8 cellular contexts compared by ENCODE assay signal in genomic region chr1:116556289-116557006, GRCh38. TPM values are rescaled to one million over a fixed set of nuclear protein-coding genes. Genes with fewer than 3 reads are reported as not detected.
DNase-seq lines count a peak whose midpoint lies in the region; ATAC-seq and TF ChIP-seq lines count a peak whose summit lies in the region.

No MANE protein-coding gene starts in this region.

- H2AFZ ChIP-seq in KMS-11 (ENCODE audit: low read depth), result no peak overlapping the region

- H3K4ac ChIP-seq in mesendoderm (ENCODE audit: low read depth, low read length), result no peak overlapping the region

- H3K79me2 ChIP-seq in KMS-11 (ENCODE audit: insufficient read depth, low read depth), result peaks cover 43% of the 10 kb centered on the region
- no peaks in the 10 kb centered on the region for H3K79me2 ChIP-seq in mesendoderm (ENCODE audit: control insufficient read depth, insufficient read depth, low read length)

- no peak overlapping the region for H3K56ac ChIP-seq in mesendoderm (ENCODE audit: low read length)

- H2BK5ac ChIP-seq in mesendoderm (ENCODE audit: low read length), result no peak overlapping the region

- no peak overlapping the region for H2BK120ac ChIP-seq in mesendoderm (ENCODE audit: low read depth, low read length)

- H3K27me3 ChIP-seq in KMS-11 (ENCODE audit: insufficient read depth, low read depth) (no peaks in the 10 kb centered on the region), gastroesophageal sphincter (no peaks in the 10 kb centered on the region), mesendoderm (ENCODE audit: insufficient read depth, low read length, poor library complexity) (no peaks in the 10 kb centered on the region)

- no peak overlapping the region for H4K5ac ChIP-seq in mesendoderm (ENCODE audit: low read length)

- TF ChIP-seq EP300 in gastroesophageal sphincter (IDR thresholded peaks at IDR 0.05), result no peak

- H3K9me3 ChIP-seq in gastroesophageal sphincter, result no peaks in the 10 kb centered on the region

- H3K36me3 ChIP-seq in KMS-11 (ENCODE audit: insufficient read depth) (no peaks in the 10 kb centered on the region), gastroesophageal sphincter (no peaks in the 10 kb centered on the region), mesendoderm (ENCODE audit: control insufficient read depth, insufficient read depth, low read length) (no peaks in the 10 kb centered on the region)

- peaks cover 1% of the 10 kb centered on the region for H3K79me1 ChIP-seq in mesendoderm (ENCODE audit: low read length)

- H3K18ac ChIP-seq in mesendoderm (ENCODE audit: low read length), result no peak overlapping the region

- in situ Hi-C loops in Caki2 (cut with HindIII; ENCODE audit: low pct_unique_long_range_greater_than_20kb, low sequenced_read_pairs), result no loop called here

- H3K4me1 ChIP-seq in KMS-11 (ENCODE audit: low read depth, poor library complexity, severe bottlenecking), result peaks cover 74% of the 10 kb centered on the region
- peaks cover 0 to 21% (median 0%) of the 10 kb centered on the region in 3 donors for H3K4me1 ChIP-seq in gastroesophageal sphincter
- no peaks in the 10 kb centered on the region for H3K4me1 ChIP-seq in mesendoderm (ENCODE audit: control insufficient read depth, low read depth, low read length)

- peak overlapping the region; percentile 11; the same call in 1 of the 2 replicates for H3K9ac ChIP-seq in KMS-11
- no peak overlapping the region for H3K9ac ChIP-seq in mesendoderm (ENCODE audit: low read length)

- ATAC-seq in GM21528 (IDR thresholded peaks at IDR 0.05; ENCODE audit: low FRiP score, unreplicated experiment) (peak; percentile 52), gastroesophageal sphincter (peak; percentile 70)

- 53 to 87% methylated on average over 3 to 6 of the region's 6 CpGs for WGBS in gastroesophageal sphincter (ENCODE audit: low coverage in 1 of 2), 2 donors
- WGBS in mesendoderm (ENCODE audit: extremely low coverage, insufficient coverage, low lambda C conversion rate), result no CpG with 5 or more reads among the region's 6 CpGs

- no peak overlapping the region for H2BK15ac ChIP-seq in mesendoderm (replicated peaks; ENCODE audit: low read depth)

- peak; percentile 74 for DNase-seq in Caki2 (ENCODE audit: low read depth)
- DNase-seq in activated CD8-positive, alpha-beta memory T cell treated with anti-CD3 and anti-CD28 coated beads, Interleukin-2, amount 50 U/mL, for 24 hours (ENCODE audit: extremely low read depth), result peak; percentile 54
- DNase-seq in stimulated activated CD4-positive, alpha-beta T cell treated with anti-CD3 and anti-CD28 coated beads, Interleukin-4, amount 100 ng/mL, for 48 hours (ENCODE audit: low read depth in 2 of 2), result peak; percentile 54 to 77
- no peak for DNase-seq in mesendoderm
- no peak for DNase-seq in OCI-M1 (lab: John Stamatoyannopoulos, UW)

- TF ChIP-seq CTCF in KMS-11 (conservative IDR thresholded peaks at IDR 0.05; ENCODE audit: low read depth, low read length) (no peak), gastroesophageal sphincter (IDR thresholded peaks at IDR 0.05) (no peak)

- H2AK5ac ChIP-seq in mesendoderm (ENCODE audit: low read length), result no peak overlapping the region

- H3K4me2 ChIP-seq in KMS-11 (peak overlapping the region; percentile 26), mesendoderm (ENCODE audit: low read length) (no peak overlapping the region)

- H3K23ac ChIP-seq in mesendoderm (ENCODE audit: low read length), result no peak overlapping the region

- H3K4me3 ChIP-seq in KMS-11 (IDR thresholded peaks at IDR 0.05; ENCODE audit: insufficient read depth, low read depth, low read length) (no peak overlapping the region), gastroesophageal sphincter (no peak overlapping the region), mesendoderm (ENCODE audit: low read length) (no peak overlapping the region)

- no peak for TF ChIP-seq POLR2A in gastroesophageal sphincter (IDR thresholded peaks at IDR 0.05)

- H3K27ac ChIP-seq in KMS-11, result peak overlapping the region; percentile 62
- H3K27ac ChIP-seq in gastroesophageal sphincter, result no peak overlapping the region
- H3K27ac ChIP-seq in mesendoderm (ENCODE audit: low read depth, low read length), result no peak overlapping the region

- no peaks in the 10 kb centered on the region for H4K20me1 ChIP-seq in KMS-11 (ENCODE audit: insufficient read depth)

- H4K8ac ChIP-seq in mesendoderm (ENCODE audit: low read depth, low read length), result no peak overlapping the region

RNA-seq across cellular contexts. Expression of gene CD58, which starts 14.4 kb away (rescaled TPM):
- 12.7 and 17.5 TPM in 2 replicates for total RNA-seq in Caki2 (2014; rRNA removed; shearing (Covaris generic); ENCODE audit: low replicate concordance)
- 10 to 100 TPM; 14.3 to 32.4 (median 24.8) TPM for total RNA-seq in gastroesophageal sphincter
- 10.2 TPM for polyA plus RNA-seq in mesendoderm (2013, experiment 1 of 2)
- polyA plus RNA-seq in mesendoderm (2013, experiment 2 of 2), result 9.4 TPM

Comparison
In these comparisons a context has a peak if more than half of its experiments do, and no peak if none do; other contexts are left out.
1. DNase-seq: peak in Caki2 (single experiment), activated CD8-positive, alpha-beta memory T cell treated with anti-CD3 and anti-CD28 coated beads, Interleukin-2, amount 50 U/mL, for 24 hours (single experiment) and stimulated activated CD4-positive, alpha-beta T cell treated with anti-CD3 and anti-CD28 coated beads, Interleukin-4, amount 100 ng/mL, for 48 hours (2 of 2); none in mesendoderm (single experiment) and OCI-M1 (single experiment).